21 cellular contexts compared by ENCODE assay signal in genomic region chr11:95035316-95035715, GRCh38. TPM values are rescaled to one million over a fixed set of nuclear protein-coding genes. Genes with fewer than 3 reads are reported as not detected.
A peak's percentile ranks its signal among the peaks of the same experiment; 100 is the strongest.
DNase-seq lines count a peak whose midpoint lies in the region; TF ChIP-seq lines count a peak whose summit lies in the region.
"Had no signal": no experiment of that assay in that cellular context is flagged by ENCODE, and none has a peak within 500 bp of the region (broad histone marks: within the 10 kb centered on the region; RNA-seq: fewer than 3 reads in every experiment).

No MANE protein-coding gene starts in this region.

- no peak overlapping the region for H3K4ac ChIP-seq in neuronal stem cell (ENCODE audit: low read length)

- POLR2A ChIA-PET in RWPE1 (lab: Yijun Ruan, JAX; ENCODE audit: low non-redundant PET): no interaction called here
- POLR2A ChIA-PET in Caco-2 (lab: Charles Lee): no interaction called here

- H3K4me1 ChIP-seq in neuronal stem cell (ENCODE audit: control insufficient read depth in 2 of 2, insufficient read depth in 1 of 2, low read depth in 1 of 2, low read length in 2 of 2) (no peaks in the 10 kb centered on the region), Caco-2 (no peaks in the 10 kb centered on the region)
- H3K4me1 ChIP-seq: BE2C had no signal

- H3K27ac Mint-ChIP-seq in Caco-2 (ENCODE audit: unreplicated experiment): no peak overlapping the region
- H3K27ac Mint-ChIP-seq: CD4-positive, CD25-positive, alpha-beta regulatory T cell; T-cell had no signal

- H3K4me3 ChIP-seq in neuronal stem cell (ENCODE audit: low read length in 2 of 2) (no peak overlapping the region), Caco-2 (ENCODE audit: low read depth, low read length) (no peak overlapping the region)

- no peak overlapping the region for H2BK12ac ChIP-seq in neuronal stem cell (ENCODE audit: low read length)

- DNase-seq in NCI-H2171 treated with DMSO at 0.1 percent for 48 hours (lab: John Stamatoyannopoulos, UW) (peak; percentile 70), NCI-H2171 (lab: John Stamatoyannopoulos, UW) (no peak), NCI-H128 (lab: John Stamatoyannopoulos, UW; ENCODE audit: unreplicated experiment) (peak; percentile 3), RWPE1 (ENCODE audit: low spot score) (peak; percentile 50), neuronal stem cell (ENCODE audit: low spot score) (no peak), HT-29 (ENCODE audit: low spot score) (no peak), GM19240 (ENCODE audit: insufficient read length, low spot score) (no peak), Caco-2 (no peak)
- DNase-seq: BE2C; CD4-positive, CD25-positive, alpha-beta regulatory T cell; COR-L47; NCI-H1048; NCI-H1694; NCI-H2081 treated with DMSO at 0.1 percent for 48 hours; NCI-H446 treated with DMSO at 0.1 percent for 48 hours; SIG-M5; T-cell had no signal

- no peak overlapping the region for H2BK15ac ChIP-seq in neuronal stem cell (ENCODE audit: low read length)

- H3K9me3 ChIP-seq in neuronal stem cell (replicated peaks in 1 of 2; ENCODE audit: control insufficient read depth in 2 of 2, insufficient read depth in 1 of 2, low read depth in 1 of 2, low read length in 2 of 2) (peaks cover 0 to 5% of the 10 kb centered on the region in 2 donors), Caco-2 (no peaks in the 10 kb centered on the region)
- H3K9me3 ChIP-seq: BE2C had no signal

- H3K4me3 Mint-ChIP-seq in Caco-2 (ENCODE audit: unreplicated experiment): no peak overlapping the region
- H3K4me3 Mint-ChIP-seq: CD4-positive, CD25-positive, alpha-beta regulatory T cell; T-cell had no signal

- no peak overlapping the region for H3K27ac ChIP-seq in RWPE1
- no peak overlapping the region for H3K27ac ChIP-seq in neuronal stem cell (replicated peaks; ENCODE audit: low read length)

- H2AK5ac ChIP-seq in neuronal stem cell (ENCODE audit: low read depth, low read length): no peak overlapping the region

- H3K36me3 ChIP-seq in neuronal stem cell (replicated peaks in 1 of 2; ENCODE audit: control insufficient read depth in 2 of 2, insufficient read depth in 2 of 2, low read length in 2 of 2) (peaks cover 0 to 1% of the 10 kb centered on the region in 2 donors), Caco-2 (ENCODE audit: control insufficient read depth, insufficient read depth, low read length) (no peaks in the 10 kb centered on the region)
- H3K36me3 ChIP-seq: BE2C had no signal

- no peak overlapping the region for H3K9ac ChIP-seq in neuronal stem cell (ENCODE audit: low read depth, low read length, poor library complexity)

- no peak overlapping the region for H2BK120ac ChIP-seq in neuronal stem cell (ENCODE audit: low read depth, low read length)

- H3K27me3 ChIP-seq in neuronal stem cell (ENCODE audit: control insufficient read depth in 3 of 3, insufficient read depth in 3 of 3, low read depth in 1 of 3, low read length in 3 of 3) (peaks cover 0 to 4% (median 0%) of the 10 kb centered on the region in 3 experiments), Caco-2 (replicated peaks; ENCODE audit: control insufficient read depth, insufficient read depth, low read length) (no peaks in the 10 kb centered on the region; the same call in 1 of the 2 replicates)
- H3K27me3 ChIP-seq: BE2C had no signal

- no peak overlapping the region for H3K14ac ChIP-seq in neuronal stem cell (ENCODE audit: low read length)

- no TSS peak for BruUV-seq in Caco-2 (replicated peaks; lab: Mats Ljungman, UMichigan)

- H3K23ac ChIP-seq in neuronal stem cell (ENCODE audit: low read depth, low read length, poor library complexity): no peak overlapping the region

- TF ChIP-seq CTCF in RWPE1 (conservative IDR thresholded peaks at IDR 0.05; ENCODE audit: low read depth) (no peak), Caco-2 (IDR thresholded peaks at IDR 0.05; ENCODE audit: insufficient read depth in 1 of 2, low read depth in 1 of 2, low read length in 1 of 2, severe bottlenecking in 1 of 2, unreplicated experiment in 1 of 2) (no peak)

- H4K91ac ChIP-seq in neuronal stem cell (ENCODE audit: low read depth, low read length, poor library complexity): no peak overlapping the region

- no peak overlapping the region for H2BK5ac ChIP-seq in neuronal stem cell (ENCODE audit: low read length)

- H3K79me1 ChIP-seq in neuronal stem cell (ENCODE audit: low read depth, low read length): peaks cover 2% of the 10 kb centered on the region

- peaks cover 16% of the 10 kb centered on the region for H3K27me3 Mint-ChIP-seq in Caco-2 (ENCODE audit: insufficient read depth, unreplicated experiment)

- no peak overlapping the region for H3K18ac ChIP-seq in neuronal stem cell (ENCODE audit: low read length)

- intact Hi-C loops in Caco-2 (cut with micrococcal nuclease; ENCODE audit: unreplicated experiment): no loop called here

- no peak overlapping the region for H3K4me2 ChIP-seq in neuronal stem cell (ENCODE audit: insufficient read depth, low read length, poor library complexity, severe bottlenecking)

- H3K9me3 Mint-ChIP-seq in Caco-2 (ENCODE audit: unreplicated experiment): no peaks in the 10 kb centered on the region
- H3K9me3 Mint-ChIP-seq: CD4-positive, CD25-positive, alpha-beta regulatory T cell; T-cell had no signal

- H2AFZ ChIP-seq in neuronal stem cell (ENCODE audit: low read length): peak overlapping the region; percentile 35

- WGBS in neuronal stem cell (ENCODE audit: extremely low coverage in 2 of 2, insufficient read length in 2 of 2, insufficient replicate concordance in 1 of 2), 2 donors: no CpG with 5 or more reads among the region's 2 CpGs

- CTCF ChIA-PET in RWPE1 (lab: Yijun Ruan, JAX) (interaction anchor here (0.5 kb wide), 1 partner anchor 27 kb away, joined by 3 read pairs; no protein-coding TSS in a partner anchor), Caco-2 (lab: Charles Lee) (no interaction called here)

- H3K4me1 Mint-ChIP-seq in Caco-2 (ENCODE audit: low read depth, unreplicated experiment): no peaks in the 10 kb centered on the region
- H3K4me1 Mint-ChIP-seq: CD4-positive, CD25-positive, alpha-beta regulatory T cell had no signal

- H3K36me3 Mint-ChIP-seq in Caco-2 (ENCODE audit: insufficient read depth, unreplicated experiment): no peaks in the 10 kb centered on the region
- H3K36me3 Mint-ChIP-seq: CD4-positive, CD25-positive, alpha-beta regulatory T cell; T-cell had no signal

- no peak overlapping the region for H4K8ac ChIP-seq in neuronal stem cell (ENCODE audit: low read depth, low read length)

RNA-seq across cellular contexts. Expression of gene KDM4E, which starts 10.3 kb away (rescaled TPM):
- not detected for polyA plus RNA-seq in neuronal stem cell (2013, experiment 1 of 2)
- not detected for polyA plus RNA-seq in neuronal stem cell (2013, experiment 2 of 2)
- not detected in 2 replicates for total RNA-seq in HT-29 (2014; rRNA removed; shearing (Covaris generic))
- not detected in 2 replicates for total RNA-seq in Caco-2 (2022)
- total RNA-seq: A172; CD4-positive, CD25-positive, alpha-beta regulatory T cell; HT1080; M059J; RPMI7951; T-cell had no signal
- polyA plus RNA-seq: CD4-positive, CD25-positive, alpha-beta regulatory T cell had no signal

RNA-seq across cellular contexts. Expression of gene KDM4F, which starts 13.9 kb away (rescaled TPM):
- polyA plus RNA-seq in neuronal stem cell (2013, experiment 1 of 2): not detected
- polyA plus RNA-seq in neuronal stem cell (2013, experiment 2 of 2): not detected
- not detected in 2 replicates for total RNA-seq in HT-29 (2014; rRNA removed; shearing (Covaris generic))
- not detected in 2 replicates for total RNA-seq in Caco-2 (2022)
- total RNA-seq: A172; CD4-positive, CD25-positive, alpha-beta regulatory T cell; HT1080; M059J; RPMI7951; T-cell had no signal
- polyA plus RNA-seq: CD4-positive, CD25-positive, alpha-beta regulatory T cell had no signal

RNA-seq across cellular contexts. Expression of gene SRSF8, which starts 31.4 kb away (rescaled TPM):
- polyA plus RNA-seq in neuronal stem cell (2013, experiment 1 of 2): 14.8 TPM
- 15.0 TPM for polyA plus RNA-seq in neuronal stem cell (2013, experiment 2 of 2)
- total RNA-seq in HT-29 (2014; rRNA removed; shearing (Covaris generic)): 20.2 and 22.4 TPM in 2 replicates
- total RNA-seq in Caco-2 (2022): 44.5 and 52.4 TPM in 2 replicates

RNA-seq across cellular contexts. Expression of gene ENDOD1, which starts 54.3 kb away (rescaled TPM):
- 3.4 TPM for polyA plus RNA-seq in neuronal stem cell (2013, experiment 1 of 2)
- 3.6 TPM for polyA plus RNA-seq in neuronal stem cell (2013, experiment 2 of 2)
- 33.7 and 37.0 TPM in 2 replicates for total RNA-seq in HT-29 (2014; rRNA removed; shearing (Covaris generic))
- 22.7 and 23.0 TPM in 2 replicates for total RNA-seq in Caco-2 (2022)

Comparison
In these comparisons a context has a peak if more than half of its experiments do, and no peak if none do; other contexts are left out.
1. DNase-seq: peak in NCI-H2171 treated with DMSO at 0.1 percent for 48 hours (single experiment), NCI-H128 (single experiment) and RWPE1 (single experiment); none in NCI-H2171 (single experiment), neuronal stem cell (single experiment), HT-29 (single experiment), GM19240 (single experiment) and Caco-2 (0 of 2).